Comparison of ENCODE assay signal across 21 cellular contexts in the genomic region with DNA sequence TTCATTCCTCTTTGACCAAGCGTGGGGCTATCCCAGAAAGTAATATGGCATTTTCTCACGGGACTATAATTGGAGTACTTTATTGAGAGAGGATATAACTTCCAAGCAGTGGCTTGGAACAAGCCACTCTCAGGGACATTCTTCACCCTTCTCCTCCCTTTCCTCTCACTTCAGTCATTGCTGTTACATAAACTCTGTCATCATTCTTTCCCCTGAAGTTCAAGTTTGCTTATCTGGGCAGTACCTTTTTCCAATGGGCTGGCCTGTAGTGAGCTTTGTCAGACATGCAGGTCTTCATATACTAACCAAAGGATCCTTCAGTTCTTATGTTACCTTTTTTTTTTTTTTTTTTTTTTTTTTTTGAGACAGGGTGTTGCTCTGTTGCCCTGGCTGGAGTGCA. TPM values are rescaled to one million over a fixed set of nuclear protein-coding genes. Genes with fewer than 3 reads are reported as not detected.
DNase-seq lines count a peak whose midpoint lies in the region; ATAC-seq and TF ChIP-seq lines count a peak whose summit lies in the region.
"Had no signal": no experiment of that assay in that cellular context is flagged by ENCODE, and none has a peak within 500 bp of the region (broad histone marks: within the 10 kb centered on the region; RNA-seq: fewer than 3 reads in every experiment).

No MANE protein-coding gene starts in this region.

- CTCF ChIA-PET in activated CD8-positive, alpha-beta T cell treated with anti-CD3 and anti-CD28 coated beads for 36 hours (lab: Charles Lee): interaction anchor here (1.0 to 1.6 kb wide), 2 partner anchors 10 to 26 kb away, joined by 3 to 9 read pairs; no protein-coding TSS in a partner anchor

- POLR2A ChIA-PET in activated CD8-positive, alpha-beta T cell treated with anti-CD3 and anti-CD28 coated beads for 36 hours (lab: Charles Lee): interaction anchor here (4.6 kb wide), 1 partner anchor 10 kb away, joined by 28 read pairs; no protein-coding TSS in a partner anchor

- no peak for DNase-seq in stimulated activated naive CD8-positive, alpha-beta T cell treated with anti-CD3 and anti-CD28 coated beads, Interleukin-15, amount 100 ng/mL, for 72 hours
- DNase-seq in stimulated activated naive CD8-positive, alpha-beta T cell treated with anti-CD3 and anti-CD28 coated beads, Interleukin-15, Interleukin-2, amounts not matched to agents 100 U/mL and 50 U/mL, for 24 hours: no peak
- no peak for DNase-seq in activated CD8-positive, alpha-beta T cell treated with anti-CD3 and anti-CD28 coated beads for 36 hours
- DNase-seq in lower lobe of right lung (no peak), kidney glomerular epithelial cell (lab: John Stamatoyannopoulos, UW) (no peak), foreskin melanocyte (no peak)
- no peak for DNase-seq in effector CD4-positive, alpha-beta T cell
- DNase-seq: brain microvascular endothelial cell, colonic mucosa, DMS53, glutamatergic neuron, GOT3, left ventricle myocardium inferior, NCI-H187 treated with DMSO at 0.1 percent for 48 hours, ovary, Right ventricle myocardium superior, SW 1271 had no signal

- H3K9me3 Mint-ChIP-seq in stimulated activated naive CD8-positive, alpha-beta T cell treated with anti-CD3 and anti-CD28 coated beads, Interleukin-15, amount 100 ng/mL, for 72 hours: no peaks in the 10 kb centered on the region
- no peaks in the 10 kb centered on the region for H3K9me3 Mint-ChIP-seq in activated CD8-positive, alpha-beta T cell treated with anti-CD3 and anti-CD28 coated beads for 36 hours

- ATAC-seq in stimulated activated naive CD8-positive, alpha-beta T cell treated with anti-CD3 and anti-CD28 coated beads, Interleukin-15, amount 100 ng/mL, for 72 hours: no peak
- ATAC-seq in stimulated activated naive CD8-positive, alpha-beta T cell treated with anti-CD3 and anti-CD28 coated beads, Interleukin-15, Interleukin-2, amounts not matched to agents 100 U/mL and 50 U/mL, for 24 hours: no peak
- ATAC-seq in activated CD8-positive, alpha-beta T cell treated with anti-CD3 and anti-CD28 coated beads for 36 hours: no peak
- ATAC-seq in lower lobe of right lung: peak; percentile 63 to 76
- ATAC-seq in GM21515 (IDR thresholded peaks at IDR 0.05; ENCODE audit: unreplicated experiment): no peak
- ATAC-seq: GM12878, sciatic nerve had no signal

- intact Hi-C loops in activated CD8-positive, alpha-beta T cell treated with anti-CD3 and anti-CD28 coated beads for 36 hours (cut with micrococcal nuclease): no loop called here
- intact Hi-C loops in lower lobe of right lung (cut with DNase I): no loop called here

- H3K27ac Mint-ChIP-seq in stimulated activated naive CD8-positive, alpha-beta T cell treated with anti-CD3 and anti-CD28 coated beads, Interleukin-15, amount 100 ng/mL, for 72 hours: peak overlapping the region; percentile 19 to 84
- H3K27ac Mint-ChIP-seq in activated CD8-positive, alpha-beta T cell treated with anti-CD3 and anti-CD28 coated beads for 36 hours: peak overlapping the region; percentile 31

- no peak for TF ChIP-seq CTCF in activated CD8-positive, alpha-beta T cell treated with anti-CD3 and anti-CD28 coated beads for 36 hours (IDR thresholded peaks at IDR 0.05)
- TF ChIP-seq CTCF in lower lobe of right lung (IDR thresholded peaks at IDR 0.05): no peak

- H3K36me3 ChIP-seq in lower lobe of right lung: no peaks in the 10 kb centered on the region
- H3K36me3 ChIP-seq: brain microvascular endothelial cell, colonic mucosa, left ventricle myocardium inferior, ovary had no signal

- H3K4me3 Mint-ChIP-seq in stimulated activated naive CD8-positive, alpha-beta T cell treated with anti-CD3 and anti-CD28 coated beads, Interleukin-15, amount 100 ng/mL, for 72 hours: no peak overlapping the region
- no peak overlapping the region for H3K4me3 Mint-ChIP-seq in activated CD8-positive, alpha-beta T cell treated with anti-CD3 and anti-CD28 coated beads for 36 hours

- H3K27me3 Mint-ChIP-seq in stimulated activated naive CD8-positive, alpha-beta T cell treated with anti-CD3 and anti-CD28 coated beads, Interleukin-15, amount 100 ng/mL, for 72 hours: no peaks in the 10 kb centered on the region
- no peaks in the 10 kb centered on the region for H3K27me3 Mint-ChIP-seq in activated CD8-positive, alpha-beta T cell treated with anti-CD3 and anti-CD28 coated beads for 36 hours

- peaks cover 45% of the 10 kb centered on the region for H3K4me1 Mint-ChIP-seq in stimulated activated naive CD8-positive, alpha-beta T cell treated with anti-CD3 and anti-CD28 coated beads, Interleukin-15, amount 100 ng/mL, for 72 hours
- H3K4me1 Mint-ChIP-seq in activated CD8-positive, alpha-beta T cell treated with anti-CD3 and anti-CD28 coated beads for 36 hours (ENCODE audit: low read depth): peaks cover 35% of the 10 kb centered on the region

- H3K36me3 Mint-ChIP-seq in activated CD8-positive, alpha-beta T cell treated with anti-CD3 and anti-CD28 coated beads for 36 hours (ENCODE audit: low read depth): peaks cover 3% of the 10 kb centered on the region

- no peaks in the 10 kb centered on the region for H3K27me3 ChIP-seq in lower lobe of right lung (ENCODE audit: low read depth)
- H3K27me3 ChIP-seq: brain microvascular endothelial cell, colonic mucosa, ovary had no signal

- H3K4me1 ChIP-seq in lower lobe of right lung: peaks cover 48% of the 10 kb centered on the region
- H3K4me1 ChIP-seq: colonic mucosa had no signal

- no peaks in the 10 kb centered on the region for H3K9me3 ChIP-seq in lower lobe of right lung
- H3K9me3 ChIP-seq: colonic mucosa, left ventricle myocardium inferior, ovary had no signal

- no peak overlapping the region for H3K4me3 ChIP-seq in lower lobe of right lung
- H3K4me3 ChIP-seq: colonic mucosa, GM12878, left ventricle myocardium inferior, ovary had no signal

- H3K27ac ChIP-seq in lower lobe of right lung: peak overlapping the region; percentile 61
- H3K27ac ChIP-seq: brain microvascular endothelial cell, colonic mucosa, HL-60, left ventricle myocardium inferior, ovary had no signal

RNA-seq across cellular contexts. Expression of gene KMT2E, which starts 58.7 kb away (rescaled TPM):
- total RNA-seq in activated CD8-positive, alpha-beta T cell treated with anti-CD3 and anti-CD28 coated beads for 36 hours: 10 to 100 TPM; 94.7 to 98.4 TPM
- total RNA-seq in lower lobe of right lung: 88.2 TPM

Comparison
In these comparisons a context has a peak if more than half of its experiments do, and no peak if none do; other contexts are left out.
1. ATAC-seq: peak in lower lobe of right lung (2 of 2); none in stimulated activated naive CD8-positive, alpha-beta T cell treated with anti-CD3 and anti-CD28 coated beads, Interleukin-15, amount 100 ng/mL, for 72 hours (single experiment), stimulated activated naive CD8-positive, alpha-beta T cell treated with anti-CD3 and anti-CD28 coated beads, Interleukin-15, Interleukin-2, amounts not matched to agents 100 U/mL and 50 U/mL, for 24 hours (single experiment), activated CD8-positive, alpha-beta T cell treated with anti-CD3 and anti-CD28 coated beads for 36 hours (single experiment) and GM21515 (single experiment).